25 cellular contexts compared by ENCODE assay signal in the genomic region with DNA sequence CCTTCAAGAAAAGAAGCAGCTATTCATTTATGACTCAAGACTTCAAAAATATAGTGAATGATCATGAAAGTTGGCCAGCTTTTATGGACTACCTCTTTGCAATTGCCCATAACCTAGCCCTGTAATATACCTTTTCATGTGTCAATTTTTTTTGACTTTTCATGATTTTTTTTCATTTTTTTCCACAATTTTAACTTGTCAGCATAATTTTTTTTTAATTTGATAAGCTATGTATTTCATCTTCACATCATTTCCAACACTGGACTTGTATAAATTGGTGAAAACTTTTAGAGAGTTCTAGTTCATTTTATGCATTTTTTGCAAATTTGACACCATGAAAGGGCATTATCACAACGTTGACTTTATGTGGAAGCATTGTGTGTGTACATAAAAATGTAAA.
"Had no signal": no experiment of that assay in that cellular context is flagged by ENCODE, and none has a peak within 500 bp of the region (broad histone marks: within the 10 kb centered on the region; RNA-seq: fewer than 3 reads in every experiment).

No MANE protein-coding gene starts in this region.

- FAIRE-seq: endometrium, islet of Langerhans, keratinocyte had no signal

- DNase-seq: colonic mucosa; cortex of kidney; effector CD8-positive, alpha-beta T cell; effector memory CD8-positive, alpha-beta T cell; endodermal cell; erythroblast; esophagus squamous epithelium; foreskin fibroblast; gastrocnemius medialis; glutamatergic neuron; head of caudate nucleus; heart right ventricle; hippocampal formation; left cardiac atrium; left lung; left ventricle myocardium superior; lower lobe of right lung; mesenchymal stem cell; mucosa of descending colon; naive B cell had no signal

- H3K36me3 ChIP-seq: colonic mucosa, esophagus squamous epithelium, gastrocnemius medialis, heart right ventricle, left lung, lower lobe of right lung had no signal

- H3K9me3 ChIP-seq: colonic mucosa, gastrocnemius medialis had no signal

- H3K27me3 ChIP-seq: colonic mucosa, left lung had no signal

- H3K27ac ChIP-seq: colonic mucosa, epithelial cell of prostate, esophagus squamous epithelium, gastrocnemius medialis, heart right ventricle, left lung, lower lobe of right lung had no signal

- H3K4me1 ChIP-seq: colonic mucosa, gastrocnemius medialis, heart right ventricle, left lung, lower lobe of right lung had no signal

- ATAC-seq: effector memory CD8-positive, alpha-beta T cell; esophagus mucosa; gastrocnemius medialis; heart right ventricle; left cardiac atrium; left lung; left ventricle myocardium superior; lower lobe of right lung; mucosa of descending colon had no signal

- H3K4me3 ChIP-seq: colonic mucosa, esophagus squamous epithelium, gastrocnemius medialis, heart right ventricle, left lung, lower lobe of right lung, mucosa of descending colon had no signal
